ENCODE assay signal across 1 cellular context in genomic region chr3:156010829-156011228, GRCh38.
TF ChIP-seq lines count a peak whose summit lies in the region.

No MANE protein-coding gene starts in this region.

TF ChIP-seq in SK-N-SH treated with all-trans-retinoic acid at 6 μM for 48 hours, 23 proteins besides CTCF, POLR2A, EP300 and RAD21 (continued from another document):
- TF ChIP-seq PATZ1 (CRISPR knock-in tag; IDR thresholded peaks at IDR 0.05; ENCODE audit: borderline replicate concordance): no peak
TF ChIP-seq in SK-N-SH treated with all-trans-retinoic acid at 6 μM for 48 hours: peak in this region for 0.
